Comparison of ENCODE assay signal across 10 cellular contexts in the genomic region with DNA sequence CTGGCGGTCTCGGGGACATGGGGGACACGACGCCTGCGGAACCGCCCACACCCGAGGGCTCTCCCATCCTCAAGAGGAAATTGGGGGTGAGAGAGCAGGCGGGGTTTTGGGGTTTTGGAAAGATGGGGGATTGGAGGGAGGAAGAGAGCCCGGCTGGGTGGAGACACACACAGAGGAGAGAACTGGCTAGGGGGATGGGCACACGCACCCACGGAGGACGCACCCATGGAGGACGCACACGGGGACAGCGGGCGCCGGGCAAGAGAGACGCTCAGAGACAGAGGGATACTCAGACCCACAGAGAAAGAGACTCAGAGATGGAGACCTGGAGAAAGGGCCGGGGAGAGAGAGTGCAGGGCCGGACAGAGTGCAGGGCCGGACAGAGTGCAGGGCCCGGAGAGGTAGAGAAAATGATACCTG. TPM values are rescaled to one million over a fixed set of nuclear protein-coding genes. Genes with fewer than 3 reads are reported as not detected.
DNase-seq lines count a peak whose midpoint lies in the region; ATAC-seq and TF ChIP-seq lines count a peak whose summit lies in the region.
"Had no signal": no experiment of that assay in that cellular context is flagged by ENCODE, and none has a peak within 500 bp of the region (broad histone marks: within the 10 kb centered on the region; RNA-seq: fewer than 3 reads in every experiment).

No MANE protein-coding gene starts in this region.

- peak overlapping the region; percentile 2; the same call in 1 of the 2 replicates for H3K4me3 ChIP-seq in GM12865 (ENCODE audit: low read depth, low read length)

- DNase-seq in CD14-positive monocyte (ENCODE audit: low spot score), result no peak
- DNase-seq in GM12865 (ENCODE audit: low read depth), result no peak
- DNase-seq in activated naive CD8-positive, alpha-beta T cell treated with anti-CD3 and anti-CD28 coated beads, Interleukin-2, amount 10 ng/mL, durations not matched to agents 7 days and 5 days, result no peak
- no peak for DNase-seq in naive thymus-derived CD8-positive, alpha-beta T cell
- no peak for DNase-seq in HT-29 (ENCODE audit: low spot score)
- DNase-seq in NCI-H1694 (lab: John Stamatoyannopoulos, UW), result no peak
- DNase-seq: NCI-H1694 treated with DMSO at 0.1 percent for 48 hours, OCI-M1 had no signal

- peak overlapping the region in 4 of 7 donors; percentile 5 to 80 (median 50) for H3K27ac Mint-ChIP-seq in CD14-positive monocyte
- no peak overlapping the region for H3K27ac Mint-ChIP-seq in activated naive CD8-positive, alpha-beta T cell treated with anti-CD3 and anti-CD28 coated beads, Interleukin-2, amount 10 ng/mL, durations not matched to agents 7 days and 5 days
- peak overlapping the region in 2 of 10 donors; percentile 53 to 68 for H3K27ac Mint-ChIP-seq in naive thymus-derived CD8-positive, alpha-beta T cell
- H3K27ac Mint-ChIP-seq: activated naive CD4-positive, alpha-beta T cell treated with anti-CD3 and anti-CD28 coated beads, Interleukin-2, amount 50 U/mL, for 72 hours had no signal

- POLR2A ChIA-PET in activated naive CD8-positive, alpha-beta T cell treated with anti-CD3 and anti-CD28 coated beads, Interleukin-2, amount 10 ng/mL, durations not matched to agents 7 days and 5 days (lab: Charles Lee), result no interaction called here
- POLR2A ChIA-PET in naive thymus-derived CD8-positive, alpha-beta T cell (lab: Charles Lee), result no interaction called here

- H3K4me1 Mint-ChIP-seq in CD14-positive monocyte, result peaks cover 10% of the 10 kb centered on the region
- peaks cover 9% of the 10 kb centered on the region for H3K4me1 Mint-ChIP-seq in activated naive CD8-positive, alpha-beta T cell treated with anti-CD3 and anti-CD28 coated beads, Interleukin-2, amount 10 ng/mL, durations not matched to agents 7 days and 5 days
- H3K4me1 Mint-ChIP-seq in naive thymus-derived CD8-positive, alpha-beta T cell, result peaks cover 7 to 19% (median 8%) of the 10 kb centered on the region in 4 donors

- intact Hi-C loops in CD14-positive monocyte (cut with micrococcal nuclease), result no loop called here

- no peaks in the 10 kb centered on the region for H3K36me3 Mint-ChIP-seq in CD14-positive monocyte
- H3K36me3 Mint-ChIP-seq in activated naive CD8-positive, alpha-beta T cell treated with anti-CD3 and anti-CD28 coated beads, Interleukin-2, amount 10 ng/mL, durations not matched to agents 7 days and 5 days, result no peaks in the 10 kb centered on the region
- no peaks in the 10 kb centered on the region for H3K36me3 Mint-ChIP-seq in naive thymus-derived CD8-positive, alpha-beta T cell
- H3K36me3 Mint-ChIP-seq: activated naive CD4-positive, alpha-beta T cell treated with anti-CD3 and anti-CD28 coated beads, Interleukin-2, amount 50 U/mL, for 72 hours had no signal

- peaks cover 0 to 8% (median 2%) of the 10 kb centered on the region in 7 donors for H3K9me3 Mint-ChIP-seq in CD14-positive monocyte
- no peaks in the 10 kb centered on the region for H3K9me3 Mint-ChIP-seq in activated naive CD8-positive, alpha-beta T cell treated with anti-CD3 and anti-CD28 coated beads, Interleukin-2, amount 10 ng/mL, durations not matched to agents 7 days and 5 days
- peaks cover 0 to 1% (median 0%) of the 10 kb centered on the region in 9 donors for H3K9me3 Mint-ChIP-seq in naive thymus-derived CD8-positive, alpha-beta T cell
- H3K9me3 Mint-ChIP-seq: activated naive CD4-positive, alpha-beta T cell treated with anti-CD3 and anti-CD28 coated beads, Interleukin-2, amount 50 U/mL, for 72 hours had no signal

- peak overlapping the region; percentile 74 to 89 for H3K4me3 Mint-ChIP-seq in CD14-positive monocyte
- H3K4me3 Mint-ChIP-seq in activated naive CD8-positive, alpha-beta T cell treated with anti-CD3 and anti-CD28 coated beads, Interleukin-2, amount 10 ng/mL, durations not matched to agents 7 days and 5 days, result peak overlapping the region; percentile 64
- peak overlapping the region; percentile 45 to 85 (median 73) for H3K4me3 Mint-ChIP-seq in naive thymus-derived CD8-positive, alpha-beta T cell

- peaks cover 32 to 50% (median 48%) of the 10 kb centered on the region in 3 donors for H3K27me3 Mint-ChIP-seq in CD14-positive monocyte (ENCODE audit: low read depth in 3 of 3)
- H3K27me3 Mint-ChIP-seq in activated naive CD8-positive, alpha-beta T cell treated with anti-CD3 and anti-CD28 coated beads, Interleukin-2, amount 10 ng/mL, durations not matched to agents 7 days and 5 days, result peaks cover 48% of the 10 kb centered on the region
- peaks cover 11 to 56% (median 25%) of the 10 kb centered on the region in 5 donors for H3K27me3 Mint-ChIP-seq in naive thymus-derived CD8-positive, alpha-beta T cell

- no peak for ATAC-seq in activated naive CD8-positive, alpha-beta T cell treated with anti-CD3 and anti-CD28 coated beads, Interleukin-2, amount 10 ng/mL, durations not matched to agents 7 days and 5 days (ENCODE audit: low read depth)
- no peak for ATAC-seq in naive thymus-derived CD8-positive, alpha-beta T cell
- ATAC-seq in esophagus mucosa, result no peak

- TF ChIP-seq CTCF in CD14-positive monocyte (IDR thresholded peaks at IDR 0.05), result no peak
- TF ChIP-seq CTCF in GM12865 (IDR thresholded peaks at IDR 0.05; ENCODE audit: insufficient read depth, low read depth, low read length, missing control alignments), result no peak

RNA-seq across cellular contexts. Expression of a gene that starts 52.1 kb away (rescaled TPM):
- 10 to 100 TPM; 19.8 to 22.4 TPM for polyA plus RNA-seq in CD14-positive monocyte
- 100 to 1,000 TPM; 299 to 313 TPM for total RNA-seq in activated naive CD8-positive, alpha-beta T cell treated with anti-CD3 and anti-CD28 coated beads, Interleukin-2, amount 10 ng/mL, durations not matched to agents 7 days and 5 days
- total RNA-seq in naive thymus-derived CD8-positive, alpha-beta T cell, result 100 to 1,000 TPM; 221 to 228 TPM
- 100 to 1,000 TPM in 2 of 3 donors, 10 to 100 TPM in 1; 85.0 to 113 (median 113) TPM for polyA plus RNA-seq in naive thymus-derived CD8-positive, alpha-beta T cell
- 3.4 TPM for total RNA-seq in esophagus mucosa
- 0.36 TPM in 1 of 2 replicates, not detected in the other for total RNA-seq in HT-29 (2014; rRNA removed; shearing (Covaris generic))

RNA-seq across cellular contexts. Expression of a gene that starts 53.3 kb away (rescaled TPM):
- 100 to 1,000 TPM; 326 to 381 TPM for polyA plus RNA-seq in CD14-positive monocyte
- total RNA-seq in activated naive CD8-positive, alpha-beta T cell treated with anti-CD3 and anti-CD28 coated beads, Interleukin-2, amount 10 ng/mL, durations not matched to agents 7 days and 5 days, result 100 to 1,000 TPM; 307 to 308 TPM
- total RNA-seq in naive thymus-derived CD8-positive, alpha-beta T cell, result 100 to 1,000 TPM; 335 to 346 TPM
- 100 to 1,000 TPM; 400 to 435 (median 432) TPM for polyA plus RNA-seq in naive thymus-derived CD8-positive, alpha-beta T cell
- total RNA-seq in esophagus mucosa, result 304 TPM
- total RNA-seq in HT-29 (2014; rRNA removed; shearing (Covaris generic)), result 724 and 815 TPM in 2 replicates

Comparison
In these comparisons a context has a peak if more than half of its experiments do, and no peak if none do; other contexts are left out.
1. RNA of a gene that starts 52.1 kb away (total RNA-seq): 299 to 313 TPM in activated naive CD8-positive, alpha-beta T cell treated with anti-CD3 and anti-CD28 coated beads, Interleukin-2, amount 10 ng/mL, durations not matched to agents 7 days and 5 days and 221 to 228 TPM in naive thymus-derived CD8-positive, alpha-beta T cell; 3.4 TPM in esophagus mucosa (single experiment) and 0.36 TPM in HT-29; every median in the first group is over 10 times any median in the second.
2. Peak in every context shown above with its lines, with median percentiles within 50 percentile points of each other: H3K4me3 Mint-ChIP-seq.